ENCODE assay signal across 16 cellular contexts in the genomic region with DNA sequence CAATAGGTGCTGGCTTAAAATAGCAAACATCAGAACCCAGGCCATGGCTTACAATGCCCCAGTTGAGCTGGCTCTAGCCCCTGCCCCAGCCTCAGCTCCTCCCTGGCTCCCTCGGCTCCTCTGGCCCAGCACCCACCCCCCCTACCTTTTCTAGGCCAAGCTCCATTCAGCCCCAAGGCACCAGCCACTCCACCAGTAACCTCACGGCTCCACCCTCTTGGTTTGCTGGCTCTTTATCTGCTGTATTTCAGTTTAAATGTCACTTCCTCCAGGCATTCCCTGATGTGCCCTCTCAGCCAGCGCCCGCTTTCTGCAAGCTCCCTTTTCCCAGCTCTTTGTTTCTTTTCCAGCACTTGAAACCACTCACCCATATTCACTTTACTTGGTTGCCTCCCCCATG. TPM values are rescaled to one million over a fixed set of nuclear protein-coding genes. Genes with fewer than 3 reads are reported as not detected.
DNase-seq lines count a peak whose midpoint lies in the region; ATAC-seq and TF ChIP-seq lines count a peak whose summit lies in the region.
"Had no signal": no experiment of that assay in that cellular context is flagged by ENCODE, and none has a peak within 500 bp of the region (broad histone marks: within the 10 kb centered on the region; RNA-seq: fewer than 3 reads in every experiment).

No MANE protein-coding gene starts in this region.

- H3K9me3 Mint-ChIP-seq in endodermal cell: no peaks in the 10 kb centered on the region
- H3K9me3 Mint-ChIP-seq in nephron: no peaks in the 10 kb centered on the region
- H3K9me3 Mint-ChIP-seq: activated CD4-positive, alpha-beta memory T cell treated with anti-CD3 and anti-CD28 coated beads for 36 hours; CD8-positive, alpha-beta T cell; immature natural killer cell had no signal

- DNase-seq in right atrium auricular region (ENCODE audit: low spot score): no peak
- no peak for DNase-seq in left cardiac atrium
- peak; percentile 76 for DNase-seq in endodermal cell
- DNase-seq in aorta: no peak
- no peak for DNase-seq in dedifferentiated amniotic fluid mesenchymal stem cell (ENCODE audit: extremely low spot score)
- DNase-seq: activated CD4-positive, alpha-beta memory T cell treated with anti-CD3 and anti-CD28 coated beads for 36 hours; CD8-positive, alpha-beta T cell; immature natural killer cell; occipital lobe; SJCRH30; stimulated activated CD4-positive, alpha-beta T cell treated with anti-CD3 and anti-CD28 coated beads, Interleukin-4, amount 100 ng/mL, for 4 hours had no signal

- H3K4me1 Mint-ChIP-seq in endodermal cell (peaks cover 16% of the 10 kb centered on the region), nephron (peaks cover 87% of the 10 kb centered on the region)
- H3K4me1 Mint-ChIP-seq: immature natural killer cell had no signal

- H3K36me3 Mint-ChIP-seq in endodermal cell (ENCODE audit: low read depth) (no peaks in the 10 kb centered on the region), nephron (ENCODE audit: low read depth) (no peaks in the 10 kb centered on the region)
- H3K36me3 Mint-ChIP-seq: activated CD4-positive, alpha-beta memory T cell treated with anti-CD3 and anti-CD28 coated beads for 36 hours; CD8-positive, alpha-beta T cell; immature natural killer cell had no signal

- H3K36me3 ChIP-seq in right atrium auricular region: no peaks in the 10 kb centered on the region
- H3K36me3 ChIP-seq in endodermal cell (ENCODE audit: control insufficient read depth, insufficient read depth, low read length): no peaks in the 10 kb centered on the region
- no peaks in the 10 kb centered on the region for H3K36me3 ChIP-seq in aorta (ENCODE audit: control insufficient read depth in 1 of 2, insufficient read depth in 2 of 2, low read length in 1 of 2)
- H3K36me3 ChIP-seq: gastroesophageal sphincter had no signal

- peaks cover 0 to 69% of the 10 kb centered on the region in 2 donors for H3K4me1 ChIP-seq in right atrium auricular region
- no peaks in the 10 kb centered on the region for H3K4me1 ChIP-seq in endodermal cell (ENCODE audit: control insufficient read depth, insufficient read depth, low read length)
- peaks cover 1 to 10% of the 10 kb centered on the region in 2 donors for H3K4me1 ChIP-seq in aorta (ENCODE audit: control insufficient read depth in 1 of 2, insufficient read depth in 2 of 2, low read length in 2 of 2)

- H3K27me3 ChIP-seq in right atrium auricular region (no peaks in the 10 kb centered on the region), endodermal cell (ENCODE audit: control insufficient read depth, insufficient read depth, low read length, poor library complexity, severe bottlenecking) (no peaks in the 10 kb centered on the region), aorta (ENCODE audit: control insufficient read depth in 1 of 2, insufficient read depth in 2 of 2, low read length in 1 of 2) (no peaks in the 10 kb centered on the region)
- H3K27me3 ChIP-seq: gastroesophageal sphincter, SJCRH30 had no signal

- H3K27ac Mint-ChIP-seq in endodermal cell: no peak overlapping the region
- H3K27ac Mint-ChIP-seq in nephron: peak overlapping the region; percentile 34 to 83 (median 63)
- H3K27ac Mint-ChIP-seq: activated CD4-positive, alpha-beta memory T cell treated with anti-CD3 and anti-CD28 coated beads for 36 hours; CD8-positive, alpha-beta T cell; immature natural killer cell had no signal

- H3K9ac ChIP-seq in endodermal cell (ENCODE audit: extremely low read depth, low read length, poor library complexity, severe bottlenecking): no peak overlapping the region

- 71 to 83% methylated on average over 1 to 4 of the region's 4 CpGs for WGBS in endodermal cell (ENCODE audit: insufficient coverage in 1 of 2, insufficient read length in 1 of 2), 2 experiments
- 0 to 8% methylated on average over 4 of the region's 4 CpGs for WGBS in aorta, 2 donors

- H3K4me3 ChIP-seq in right atrium auricular region: no peak overlapping the region
- no peak overlapping the region for H3K4me3 ChIP-seq in endodermal cell (ENCODE audit: low read length)
- no peak overlapping the region for H3K4me3 ChIP-seq in aorta (ENCODE audit: low read length in 2 of 2)
- H3K4me3 ChIP-seq: gastroesophageal sphincter, GM12878, SJCRH30 had no signal

- H3K27me3 Mint-ChIP-seq in endodermal cell (ENCODE audit: insufficient read depth) (no peaks in the 10 kb centered on the region), nephron (ENCODE audit: low read depth) (no peaks in the 10 kb centered on the region)

- no peak for ATAC-seq in left cardiac atrium
- no peak for ATAC-seq in aorta (ENCODE audit: low FRiP score)
- ATAC-seq in HG03342 (IDR thresholded peaks at IDR 0.05; ENCODE audit: unreplicated experiment): no peak
- ATAC-seq in HG03039 (IDR thresholded peaks at IDR 0.05; ENCODE audit: unreplicated experiment): no peak
- ATAC-seq: CD8-positive, alpha-beta T cell; gastroesophageal sphincter had no signal

- H3K4me3 Mint-ChIP-seq in endodermal cell (no peak overlapping the region), nephron (no peak overlapping the region)
- H3K4me3 Mint-ChIP-seq: activated CD4-positive, alpha-beta memory T cell treated with anti-CD3 and anti-CD28 coated beads for 36 hours; CD8-positive, alpha-beta T cell; immature natural killer cell had no signal

- H3K9me3 ChIP-seq in right atrium auricular region: no peaks in the 10 kb centered on the region
- no peaks in the 10 kb centered on the region for H3K9me3 ChIP-seq in endodermal cell (ENCODE audit: control insufficient read depth, low read length)
- no peaks in the 10 kb centered on the region for H3K9me3 ChIP-seq in aorta (ENCODE audit: control insufficient read depth, low read length)
- H3K9me3 ChIP-seq: gastroesophageal sphincter, SJCRH30 had no signal

- H3K27ac ChIP-seq in right atrium auricular region (peak overlapping the region; percentile 29 to 46), endodermal cell (ENCODE audit: low read depth, low read length) (no peak overlapping the region), aorta (ENCODE audit: low read depth in 1 of 2, low read length in 2 of 2) (peak overlapping the region; percentile 10 to 31)
- H3K27ac ChIP-seq: SJCRH30 had no signal

- TF ChIP-seq CTCF in right atrium auricular region (IDR thresholded peaks at IDR 0.05): no peak
- no peak for TF ChIP-seq CTCF in endodermal cell (conservative IDR thresholded peaks at IDR 0.05)
- TF ChIP-seq CTCF in nephron (IDR thresholded peaks at IDR 0.05; ENCODE audit: unreplicated experiment in 3 of 3): no peak

- intact Hi-C loops in left cardiac atrium (cut with DNase I): no loop called here
- intact Hi-C loops in aorta (cut with DNase I): loop anchor here (5.0 to 10.0 kb wide), 2 partner anchors 37 to 245 kb away; a partner anchor contains a TSS

RNA-seq across cellular contexts. Expression of a gene that starts 10.6 kb away (rescaled TPM):
- 1 to 10 TPM; 1.5 to 2.2 TPM for total RNA-seq in right atrium auricular region
- 1 to 10 TPM; 1.2 to 2.3 TPM for total RNA-seq in left cardiac atrium
- total RNA-seq in endodermal cell: not detected
- 0.36 TPM for polyA plus RNA-seq in endodermal cell (2013, experiment 1 of 2)
- polyA plus RNA-seq in endodermal cell (2013, experiment 2 of 2): 0.58 TPM
- 10 to 100 TPM in 1 of 2 donors, 1 to 10 TPM in 1; 9.1 to 13.5 TPM for total RNA-seq in aorta
- 1 to 10 TPM; 8.2 to 9.4 TPM for polyA plus RNA-seq in aorta
- total RNA-seq: activated CD4-positive, alpha-beta memory T cell treated with anti-CD3 and anti-CD28 coated beads for 36 hours; CD8-positive, alpha-beta T cell; GM12878 had no signal
- polyA plus RNA-seq: GM12878, immature natural killer cell had no signal

RNA-seq across cellular contexts. Expression of a gene that starts 40.0 kb away (rescaled TPM):
- 1 to 10 TPM; 3.3 to 4.2 TPM for total RNA-seq in right atrium auricular region
- total RNA-seq in left cardiac atrium: 1 to 10 TPM; 2.1 to 4.2 TPM
- total RNA-seq in endodermal cell: 1 to 10 TPM; 2.4 to 2.7 TPM
- polyA plus RNA-seq in endodermal cell (2013, experiment 1 of 2): 10.4 TPM
- polyA plus RNA-seq in endodermal cell (2013, experiment 2 of 2): 8.7 TPM
- 1 to 10 TPM; 4.9 to 8.2 TPM for total RNA-seq in aorta
- polyA plus RNA-seq in aorta: 1 to 10 TPM; 3.5 to 6.4 TPM

RNA-seq across cellular contexts. Expression of a gene that starts 47.5 kb away (rescaled TPM):
- total RNA-seq in right atrium auricular region (1 to 10 TPM; 2.7 to 5.5 TPM), left cardiac atrium (1 to 10 TPM; 5.5 to 5.6 TPM), endodermal cell (10 to 100 TPM; 14.1 to 18.7 TPM), aorta (1 to 10 TPM; 2.6 to 3.5 TPM)
- 19.3 TPM for polyA plus RNA-seq in endodermal cell (2013, experiment 1 of 2)
- polyA plus RNA-seq in endodermal cell (2013, experiment 2 of 2): 18.7 TPM
- under 1 TPM in 1 of 2 donors, not detected in 1; 0.18 TPM for polyA plus RNA-seq in aorta
- total RNA-seq: activated CD4-positive, alpha-beta memory T cell treated with anti-CD3 and anti-CD28 coated beads for 36 hours; CD8-positive, alpha-beta T cell had no signal

RNA-seq across cellular contexts. Expression of a gene that starts 59.1 kb away (rescaled TPM):
- total RNA-seq in right atrium auricular region (10 to 100 TPM; 55.0 to 55.2 TPM), left cardiac atrium (10 to 100 TPM; 38.9 to 46.2 TPM), endodermal cell (10 to 100 TPM; 36.8 to 47.5 TPM), aorta (10 to 100 TPM; 48.7 to 60.6 TPM)
- polyA plus RNA-seq in endodermal cell (2013, experiment 1 of 2): 36.7 TPM
- 41.6 TPM for polyA plus RNA-seq in endodermal cell (2013, experiment 2 of 2)
- 10 to 100 TPM; 36.3 to 58.4 TPM for polyA plus RNA-seq in aorta

Comparison
In these comparisons a context has a peak if more than half of its experiments do, and no peak if none do; other contexts are left out.
1. intact Hi-C loops: an anchor here in aorta (5.0 to 10.0 kb wide); none called in left cardiac atrium.